In the genomic region with DNA sequence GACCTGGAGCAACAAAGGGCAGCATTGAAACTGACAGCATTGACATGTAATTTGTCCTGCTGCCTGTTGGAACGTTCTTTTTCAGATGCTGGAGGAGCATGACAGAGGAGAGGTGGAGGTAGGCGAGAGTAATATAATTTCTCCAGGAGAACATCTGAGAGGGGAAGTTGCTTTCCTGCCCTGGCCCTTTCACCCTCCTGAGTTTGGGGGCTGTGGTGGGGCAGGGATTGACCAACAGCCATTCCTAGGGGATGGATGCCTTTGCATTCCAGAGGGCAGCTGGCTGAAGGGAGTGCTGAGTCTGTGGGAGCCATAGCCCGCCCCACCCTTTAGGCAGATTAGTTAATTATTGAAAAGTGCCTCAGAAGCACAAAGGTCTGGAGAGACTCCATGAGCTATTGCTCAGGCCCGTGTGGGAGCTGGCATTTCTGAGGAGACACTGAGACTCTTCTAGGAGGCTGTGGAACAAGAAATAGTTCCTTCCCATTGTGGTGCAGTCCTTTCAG, we compare ENCODE assay signal across 12 cellular contexts.
DNase-seq lines count a peak whose midpoint lies in the region; ATAC-seq and TF ChIP-seq lines count a peak whose summit lies in the region.
"Had no signal": no experiment of that assay in that cellular context is flagged by ENCODE, and none has a peak within 500 bp of the region (broad histone marks: within the 10 kb centered on the region; RNA-seq: fewer than 3 reads in every experiment).

No MANE protein-coding gene starts in this region.

- H3K27me3 Mint-ChIP-seq in Calu3 (ENCODE audit: unreplicated experiment), result no peaks in the 10 kb centered on the region
- H3K27me3 Mint-ChIP-seq in nephron (ENCODE audit: low read depth), result no peaks in the 10 kb centered on the region

- 37% methylated on average over 4 of the region's 4 CpGs for WGBS in prostate gland

- H3K4me1 ChIP-seq in Peyer's patch (peaks cover 0 to 20% (median 13%) of the 10 kb centered on the region in 4 donors), prostate gland (replicated peaks) (peaks cover 8% of the 10 kb centered on the region)
- H3K4me1 ChIP-seq: SJCRH30 had no signal

- CTCF ChIA-PET in Calu3 (lab: Charles Lee), result interaction anchor here (0.8 to 1.5 kb wide), 5 partner anchors 9 to 104 kb away, joined by 3 to 6 read pairs (median 5); no protein-coding TSS in a partner anchor

- H3K27ac Mint-ChIP-seq in Calu3 (ENCODE audit: unreplicated experiment), result peak overlapping the region; percentile 93
- H3K27ac Mint-ChIP-seq in nephron, result peak overlapping the region; percentile 98 to 100 (median 99)

- peak in 1 of 2 donors; percentile 74 for TF ChIP-seq POLR2A in Peyer's patch (IDR thresholded peaks at IDR 0.05)
- no peak for TF ChIP-seq POLR2A in prostate gland (IDR thresholded peaks at IDR 0.05)

- H3K27me3 ChIP-seq in Peyer's patch, result no peaks in the 10 kb centered on the region
- no peaks in the 10 kb centered on the region for H3K27me3 ChIP-seq in prostate gland (replicated peaks; ENCODE audit: insufficient read depth)
- H3K27me3 ChIP-seq: SJCRH30, testis had no signal

- H3K36me3 Mint-ChIP-seq in Calu3 (ENCODE audit: insufficient read depth, unreplicated experiment) (peaks cover 9% of the 10 kb centered on the region), nephron (ENCODE audit: low read depth) (no peaks in the 10 kb centered on the region)

- H3K4me1 Mint-ChIP-seq in Calu3 (ENCODE audit: low read depth, unreplicated experiment) (peaks cover 86% of the 10 kb centered on the region), nephron (peaks cover 51% of the 10 kb centered on the region)

- H3K4me3 Mint-ChIP-seq in Calu3 (ENCODE audit: low read depth, unreplicated experiment) (peak overlapping the region; percentile 58), nephron (peak overlapping the region; percentile 46 to 71 (median 48))

- H3K27ac ChIP-seq in Peyer's patch, result peak overlapping the region in 3 of 4 donors; percentile 44 to 88 (median 77)
- peak overlapping the region in 1 of 2 donors; percentile 29 for H3K27ac ChIP-seq in prostate gland
- H3K27ac ChIP-seq: C4-2B, SJCRH30, testis had no signal

- H3K9me3 Mint-ChIP-seq in Calu3 (ENCODE audit: low read depth, unreplicated experiment) (no peaks in the 10 kb centered on the region), nephron (no peaks in the 10 kb centered on the region)

- ATAC-seq in sciatic nerve, result no peak

- H3K36me3 ChIP-seq in Peyer's patch, result no peaks in the 10 kb centered on the region
- H3K36me3 ChIP-seq in prostate gland, result no peaks in the 10 kb centered on the region
- H3K36me3 ChIP-seq: SJCRH30 had no signal

- no TSS peak for BruUV-seq in Calu3 (replicated peaks; lab: Mats Ljungman, UMichigan)

- DNase-seq in Calu3 (peak; percentile 71), Peyer's patch (peak in 2 of 3 donors; percentile 79 to 81), fibroblast of the aortic adventitia (ENCODE audit: low read depth) (peak; percentile 60), DMS79 (lab: John Stamatoyannopoulos, UW) (no peak), sciatic nerve (ENCODE audit: low spot score) (no peak), GM10266 (ENCODE audit: extremely low spot score) (no peak), prostate gland (ENCODE audit: low spot score) (no peak)
- DNase-seq: NCI-H1436 treated with DMSO at 0.1 percent for 48 hours, testis had no signal

- H3K4me3 ChIP-seq in Peyer's patch (peak overlapping the region in 1 of 4 donors; percentile 5), fibroblast of the aortic adventitia (ENCODE audit: low read depth, low read length) (no peak overlapping the region), prostate gland (no peak overlapping the region)
- H3K4me3 ChIP-seq: SJCRH30, testis had no signal

- intact Hi-C loops in Calu3 (cut with micrococcal nuclease; ENCODE audit: unreplicated experiment), result no loop called here
- intact Hi-C loops in sciatic nerve (cut with DNase I), result no loop called here
- intact Hi-C loops in prostate gland (cut with DNase I), result no loop called here

- no peak for TF ChIP-seq CTCF in Calu3 (IDR thresholded peaks at IDR 0.05; ENCODE audit: unreplicated experiment)
- peak in 3 of 6 experiments; percentile 48 to 53 (median 49) for TF ChIP-seq CTCF in Peyer's patch (IDR thresholded peaks at IDR 0.05)
- TF ChIP-seq CTCF in fibroblast of the aortic adventitia (IDR thresholded peaks at IDR 0.05; ENCODE audit: insufficient read depth, low read length), result no peak
- peak in 2 of 3 experiments; percentile 6 to 8 for TF ChIP-seq CTCF in nephron (IDR thresholded peaks at IDR 0.05; ENCODE audit: unreplicated experiment in 3 of 3)
- TF ChIP-seq CTCF in GM10266 (IDR thresholded peaks at IDR 0.05; ENCODE audit: control insufficient read depth, insufficient read depth, low read depth, missing control alignments), result no peak
- TF ChIP-seq CTCF in prostate gland (IDR thresholded peaks at IDR 0.05), result no peak

- H3K9me3 ChIP-seq in Peyer's patch (no peaks in the 10 kb centered on the region), prostate gland (no peaks in the 10 kb centered on the region)
- H3K9me3 ChIP-seq: SJCRH30, testis had no signal

Comparison
In these comparisons a context has a peak if more than half of its experiments do, and no peak if none do; other contexts are left out.
1. DNase-seq: peak in Calu3 (single experiment), Peyer's patch (2 of 3) and fibroblast of the aortic adventitia (single experiment); none in DMS79 (single experiment), sciatic nerve (single experiment), GM10266 (single experiment) and prostate gland (single experiment).
2. CTCF ChIP-seq: peak in nephron (2 of 3); none in Calu3 (single experiment), fibroblast of the aortic adventitia (single experiment), GM10266 (single experiment) and prostate gland (0 of 4).